ENCODE assay signal across 1 cellular context in the genomic region with DNA sequence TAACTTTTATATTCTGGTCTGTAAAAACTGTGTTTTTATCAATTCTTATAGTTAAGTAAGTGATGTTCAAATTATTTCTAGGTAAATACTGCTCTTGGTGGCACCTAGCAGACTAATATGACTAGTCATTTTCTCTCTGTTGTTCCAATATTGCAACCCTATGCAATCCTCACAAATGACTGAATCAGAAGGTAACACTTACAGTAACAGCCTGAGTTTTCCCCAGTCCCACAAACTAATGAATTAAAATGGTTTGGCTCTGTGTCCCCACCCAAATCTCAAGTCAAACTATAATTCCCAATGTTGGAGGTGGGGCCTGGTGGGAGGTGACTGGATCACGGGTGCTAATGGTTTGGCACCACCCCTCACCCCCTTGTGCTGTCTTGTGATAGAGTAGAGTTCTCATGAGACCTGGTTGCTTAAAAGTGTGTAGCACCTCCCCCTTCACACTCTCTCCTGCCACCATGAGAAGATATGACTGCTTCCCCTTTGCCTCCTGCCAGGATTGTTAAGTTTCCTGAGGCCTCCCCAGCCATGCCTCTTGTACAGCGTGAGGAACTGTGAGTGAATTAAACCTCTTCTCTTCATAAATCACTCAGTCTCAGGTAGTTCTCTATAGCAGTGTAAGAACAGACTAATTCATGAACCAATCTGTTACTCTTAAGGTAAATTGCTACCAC.
TF ChIP-seq lines count a peak whose summit lies in the region.

No MANE protein-coding gene starts in this region.

TF ChIP-seq in K562, 482 proteins besides CTCF, POLR2A, EP300 and RAD21 (continues in another document):
- TF ChIP-seq HMG20B (CRISPR knock-in tag; IDR thresholded peaks at IDR 0.05) (0 out of 2 replicates have a peak, but pooled peaks have one; percentile 39), MTA3 (IDR thresholded peaks at IDR 0.05; ENCODE audit: borderline replicate concordance) (0 out of 2 replicates have a peak, but pooled peaks have one; percentile 24), CREB1 (IDR thresholded peaks at IDR 0.05) (0 out of 2 replicates have a peak, but pooled peaks have one; percentile 16), CREB1 (CRISPR knock-in tag; IDR thresholded peaks at IDR 0.05) (no peak), TRIM24 (IDR thresholded peaks at IDR 0.05) (peak in 1 of 2 experiments; percentile 60; a peak in 3 of 4 replicates), MYC (IDR thresholded peaks at IDR 0.05; ENCODE audit: low read depth, low read length) (peak; percentile 27; the same call in 1 of the 2 replicates), MYC (CRISPR knock-in tag; IDR thresholded peaks at IDR 0.05; ENCODE audit: borderline replicate concordance, low read depth) (no peak), ZFP36 (IDR thresholded peaks at IDR 0.05; ENCODE audit: low read depth, low read length, partially characterized antibody) (peak; percentile 46), NEUROD1 (IDR thresholded peaks at IDR 0.05; ENCODE audit: borderline replicate concordance, low read depth, low read length, partially characterized antibody) (no peak), ARID1B (IDR thresholded peaks at IDR 0.05) (peak; percentile 39; the same call in 1 of the 2 replicates), LCOR (CRISPR knock-in tag; IDR thresholded peaks at IDR 0.05) (no peak), CBFA2T3 (IDR thresholded peaks at IDR 0.05) (peak; percentile 37; the same call in 1 of the 2 replicates), CSDE1 (IDR thresholded peaks at IDR 0.05) (no peak), BHLHE40 (IDR thresholded peaks at IDR 0.05; ENCODE audit: low read length) (0 out of 2 replicates have a peak, but pooled peaks have one; percentile 46), SPI1 (IDR thresholded peaks at IDR 0.05; ENCODE audit: borderline replicate concordance, low read depth, low read length) (no peak), SMAD4 (CRISPR knock-in tag; conservative IDR thresholded peaks at IDR 0.05) (peak; percentile 82), CXXC5 (CRISPR knock-in tag; IDR thresholded peaks at IDR 0.05) (peak; percentile 56), SUPT5H (IDR thresholded peaks at IDR 0.05) (peak; percentile 10; the same call in 1 of the 2 replicates), RNF2 (IDR thresholded peaks at IDR 0.05) (0 out of 2 replicates have a peak, but pooled peaks have one; percentile 11), TCF3 (CRISPR knock-in tag; IDR thresholded peaks at IDR 0.05) (0 out of 2 replicates have a peak, but pooled peaks have one; percentile 16), EHMT2 (IDR thresholded peaks at IDR 0.05) (0 out of 2 replicates have a peak, but pooled peaks have one; percentile 40), CEBPB (tag; IDR thresholded peaks at IDR 0.05) (0 out of 2 replicates have a peak, but pooled peaks have one; percentile 13), HDAC8 (tag; IDR thresholded peaks at IDR 0.05) (0 out of 2 replicates have a peak, but pooled peaks have one; percentile 43), FOSL1 (tag; conservative IDR thresholded peaks at IDR 0.05) (0 out of 2 replicates have a peak, but pooled peaks have one; percentile 15), ZNF316 (IDR thresholded peaks at IDR 0.05) (peak; percentile 60), POLR2H (tag; IDR thresholded peaks at IDR 0.05; ENCODE audit: low read depth) (peak; percentile 43), RCOR1 (IDR thresholded peaks at IDR 0.05; ENCODE audit: borderline replicate concordance in 1 of 2, low read depth in 2 of 2, low read length in 2 of 2) (0 out of 4 replicates have a peak, but pooled peaks of 1 of the 2 experiments have one; percentile 7), DNMT1 (IDR thresholded peaks at IDR 0.05) (no peak), L3MBTL2 (IDR thresholded peaks at IDR 0.05) (peak; percentile 69), NFXL1 (CRISPR knock-in tag; IDR thresholded peaks at IDR 0.05) (no peak), JUND (IDR thresholded peaks at IDR 0.05; ENCODE audit: borderline replicate concordance, low read depth, low read length) (no peak; the same call in 1 of the 2 replicates), JUND (tag; IDR thresholded peaks at IDR 0.05; ENCODE audit: borderline replicate concordance, low read depth, low read length) (peak; percentile 19; the same call in 1 of the 3 replicates), STAT5A (IDR thresholded peaks at IDR 0.05; ENCODE audit: borderline replicate concordance, low read length) (no peak), SOX6 (IDR thresholded peaks at IDR 0.05) (0 out of 2 replicates have a peak, but pooled peaks have one; percentile 27), ZNF324 (CRISPR knock-in tag; IDR thresholded peaks at IDR 0.05) (no peak), CTBP1 (IDR thresholded peaks at IDR 0.05; ENCODE audit: borderline replicate concordance) (peak; percentile 57; the same call in 1 of the 2 replicates), DMBX1 (CRISPR knock-in tag; IDR thresholded peaks at IDR 0.05; ENCODE audit: borderline replicate concordance) (peak; percentile 59; the same call in 1 of the 2 replicates), NFE2 (IDR thresholded peaks at IDR 0.05; ENCODE audit: low read depth) (peak; percentile 19; the same call in 1 of the 2 replicates)
- TF ChIP-seq, protein P1, sequence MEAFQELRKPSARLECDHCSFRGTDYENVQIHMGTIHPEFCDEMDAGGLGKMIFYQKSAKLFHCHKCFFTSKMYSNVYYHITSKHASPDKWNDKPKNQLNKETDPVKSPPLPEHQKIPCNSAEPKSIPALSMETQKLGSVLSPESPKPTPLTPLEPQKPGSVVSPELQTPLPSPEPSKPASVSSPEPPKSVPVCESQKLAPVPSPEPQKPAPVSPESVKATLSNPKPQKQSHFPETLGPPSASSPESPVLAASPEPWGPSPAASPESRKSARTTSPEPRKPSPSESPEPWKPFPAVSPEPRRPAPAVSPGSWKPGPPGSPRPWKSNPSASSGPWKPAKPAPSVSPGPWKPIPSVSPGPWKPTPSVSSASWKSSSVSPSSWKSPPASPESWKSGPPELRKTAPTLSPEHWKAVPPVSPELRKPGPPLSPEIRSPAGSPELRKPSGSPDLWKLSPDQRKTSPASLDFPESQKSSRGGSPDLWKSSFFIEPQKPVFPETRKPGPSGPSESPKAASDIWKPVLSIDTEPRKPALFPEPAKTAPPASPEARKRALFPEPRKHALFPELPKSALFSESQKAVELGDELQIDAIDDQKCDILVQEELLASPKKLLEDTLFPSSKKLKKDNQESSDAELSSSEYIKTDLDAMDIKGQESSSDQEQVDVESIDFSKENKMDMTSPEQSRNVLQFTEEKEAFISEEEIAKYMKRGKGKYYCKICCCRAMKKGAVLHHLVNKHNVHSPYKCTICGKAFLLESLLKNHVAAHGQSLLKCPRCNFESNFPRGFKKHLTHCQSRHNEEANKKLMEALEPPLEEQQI (IDR thresholded peaks at IDR 0.05), result peak; percentile 90
- TF ChIP-seq, protein P2, sequence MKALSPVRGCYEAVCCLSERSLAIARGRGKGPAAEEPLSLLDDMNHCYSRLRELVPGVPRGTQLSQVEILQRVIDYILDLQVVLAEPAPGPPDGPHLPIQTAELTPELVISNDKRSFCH (CRISPR knock-in tag; IDR thresholded peaks at IDR 0.05), result no peak
- TF ChIP-seq, protein P2 (tag; IDR thresholded peaks at IDR 0.05), result peak; percentile 27; the same call in 1 of the 2 replicates
- TF ChIP-seq, protein P3, sequence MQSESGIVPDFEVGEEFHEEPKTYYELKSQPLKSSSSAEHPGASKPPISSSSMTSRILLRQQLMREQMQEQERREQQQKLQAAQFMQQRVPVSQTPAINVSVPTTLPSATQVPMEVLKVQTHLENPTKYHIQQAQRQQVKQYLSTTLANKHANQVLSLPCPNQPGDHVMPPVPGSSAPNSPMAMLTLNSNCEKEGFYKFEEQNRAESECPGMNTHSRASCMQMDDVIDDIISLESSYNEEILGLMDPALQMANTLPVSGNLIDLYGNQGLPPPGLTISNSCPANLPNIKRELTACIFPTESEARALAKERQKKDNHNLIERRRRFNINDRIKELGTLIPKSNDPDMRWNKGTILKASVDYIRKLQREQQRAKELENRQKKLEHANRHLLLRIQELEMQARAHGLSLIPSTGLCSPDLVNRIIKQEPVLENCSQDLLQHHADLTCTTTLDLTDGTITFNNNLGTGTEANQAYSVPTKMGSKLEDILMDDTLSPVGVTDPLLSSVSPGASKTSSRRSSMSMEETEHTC (IDR thresholded peaks at IDR 0.05), result peak; percentile 57; the same call in 1 of the 2 replicates
- TF ChIP-seq, protein P4, sequence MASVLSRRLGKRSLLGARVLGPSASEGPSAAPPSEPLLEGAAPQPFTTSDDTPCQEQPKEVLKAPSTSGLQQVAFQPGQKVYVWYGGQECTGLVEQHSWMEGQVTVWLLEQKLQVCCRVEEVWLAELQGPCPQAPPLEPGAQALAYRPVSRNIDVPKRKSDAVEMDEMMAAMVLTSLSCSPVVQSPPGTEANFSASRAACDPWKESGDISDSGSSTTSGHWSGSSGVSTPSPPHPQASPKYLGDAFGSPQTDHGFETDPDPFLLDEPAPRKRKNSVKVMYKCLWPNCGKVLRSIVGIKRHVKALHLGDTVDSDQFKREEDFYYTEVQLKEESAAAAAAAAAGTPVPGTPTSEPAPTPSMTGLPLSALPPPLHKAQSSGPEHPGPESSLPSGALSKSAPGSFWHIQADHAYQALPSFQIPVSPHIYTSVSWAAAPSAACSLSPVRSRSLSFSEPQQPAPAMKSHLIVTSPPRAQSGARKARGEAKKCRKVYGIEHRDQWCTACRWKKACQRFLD (CRISPR knock-in tag; IDR thresholded peaks at IDR 0.05), result no peak
- TF ChIP-seq, protein P5, sequence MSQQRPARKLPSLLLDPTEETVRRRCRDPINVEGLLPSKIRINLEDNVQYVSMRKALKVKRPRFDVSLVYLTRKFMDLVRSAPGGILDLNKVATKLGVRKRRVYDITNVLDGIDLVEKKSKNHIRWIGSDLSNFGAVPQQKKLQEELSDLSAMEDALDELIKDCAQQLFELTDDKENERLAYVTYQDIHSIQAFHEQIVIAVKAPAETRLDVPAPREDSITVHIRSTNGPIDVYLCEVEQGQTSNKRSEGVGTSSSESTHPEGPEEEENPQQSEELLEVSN (IDR thresholded peaks at IDR 0.05; ENCODE audit: borderline replicate concordance in 1 of 2, extremely low read depth in 1 of 2, insufficient read depth in 1 of 2, insufficient read length in 1 of 2, low read depth in 1 of 2, low read length in 1 of 2, poor library complexity in 1 of 2, severe bottlenecking in 1 of 2), result peak in 1 of 2 experiments; percentile 42
- TF ChIP-seq, protein P6, sequence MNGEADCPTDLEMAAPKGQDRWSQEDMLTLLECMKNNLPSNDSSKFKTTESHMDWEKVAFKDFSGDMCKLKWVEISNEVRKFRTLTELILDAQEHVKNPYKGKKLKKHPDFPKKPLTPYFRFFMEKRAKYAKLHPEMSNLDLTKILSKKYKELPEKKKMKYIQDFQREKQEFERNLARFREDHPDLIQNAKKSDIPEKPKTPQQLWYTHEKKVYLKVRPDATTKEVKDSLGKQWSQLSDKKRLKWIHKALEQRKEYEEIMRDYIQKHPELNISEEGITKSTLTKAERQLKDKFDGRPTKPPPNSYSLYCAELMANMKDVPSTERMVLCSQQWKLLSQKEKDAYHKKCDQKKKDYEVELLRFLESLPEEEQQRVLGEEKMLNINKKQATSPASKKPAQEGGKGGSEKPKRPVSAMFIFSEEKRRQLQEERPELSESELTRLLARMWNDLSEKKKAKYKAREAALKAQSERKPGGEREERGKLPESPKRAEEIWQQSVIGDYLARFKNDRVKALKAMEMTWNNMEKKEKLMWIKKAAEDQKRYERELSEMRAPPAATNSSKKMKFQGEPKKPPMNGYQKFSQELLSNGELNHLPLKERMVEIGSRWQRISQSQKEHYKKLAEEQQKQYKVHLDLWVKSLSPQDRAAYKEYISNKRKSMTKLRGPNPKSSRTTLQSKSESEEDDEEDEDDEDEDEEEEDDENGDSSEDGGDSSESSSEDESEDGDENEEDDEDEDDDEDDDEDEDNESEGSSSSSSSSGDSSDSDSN (IDR thresholded peaks at IDR 0.05; ENCODE audit: borderline replicate concordance in 1 of 2, low read depth in 2 of 2, low read length in 2 of 2), result no peak
- TF ChIP-seq, protein P7, sequence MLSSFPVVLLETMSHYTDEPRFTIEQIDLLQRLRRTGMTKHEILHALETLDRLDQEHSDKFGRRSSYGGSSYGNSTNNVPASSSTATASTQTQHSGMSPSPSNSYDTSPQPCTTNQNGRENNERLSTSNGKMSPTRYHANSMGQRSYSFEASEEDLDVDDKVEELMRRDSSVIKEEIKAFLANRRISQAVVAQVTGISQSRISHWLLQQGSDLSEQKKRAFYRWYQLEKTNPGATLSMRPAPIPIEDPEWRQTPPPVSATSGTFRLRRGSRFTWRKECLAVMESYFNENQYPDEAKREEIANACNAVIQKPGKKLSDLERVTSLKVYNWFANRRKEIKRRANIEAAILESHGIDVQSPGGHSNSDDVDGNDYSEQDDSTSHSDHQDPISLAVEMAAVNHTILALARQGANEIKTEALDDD (IDR thresholded peaks at IDR 0.05), result peak; percentile 37; the same call in 1 of the 2 replicates
- TF ChIP-seq, protein P8, sequence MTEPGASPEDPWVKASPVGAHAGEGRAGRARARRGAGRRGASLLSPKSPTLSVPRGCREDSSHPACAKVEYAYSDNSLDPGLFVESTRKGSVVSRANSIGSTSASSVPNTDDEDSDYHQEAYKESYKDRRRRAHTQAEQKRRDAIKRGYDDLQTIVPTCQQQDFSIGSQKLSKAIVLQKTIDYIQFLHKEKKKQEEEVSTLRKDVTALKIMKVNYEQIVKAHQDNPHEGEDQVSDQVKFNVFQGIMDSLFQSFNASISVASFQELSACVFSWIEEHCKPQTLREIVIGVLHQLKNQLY (CRISPR knock-in tag; conservative IDR thresholded peaks at IDR 0.05), result 0 out of 4 replicates have a peak, but pooled peaks of 1 of the 2 experiments have one; percentile 54
- TF ChIP-seq, protein P9, sequence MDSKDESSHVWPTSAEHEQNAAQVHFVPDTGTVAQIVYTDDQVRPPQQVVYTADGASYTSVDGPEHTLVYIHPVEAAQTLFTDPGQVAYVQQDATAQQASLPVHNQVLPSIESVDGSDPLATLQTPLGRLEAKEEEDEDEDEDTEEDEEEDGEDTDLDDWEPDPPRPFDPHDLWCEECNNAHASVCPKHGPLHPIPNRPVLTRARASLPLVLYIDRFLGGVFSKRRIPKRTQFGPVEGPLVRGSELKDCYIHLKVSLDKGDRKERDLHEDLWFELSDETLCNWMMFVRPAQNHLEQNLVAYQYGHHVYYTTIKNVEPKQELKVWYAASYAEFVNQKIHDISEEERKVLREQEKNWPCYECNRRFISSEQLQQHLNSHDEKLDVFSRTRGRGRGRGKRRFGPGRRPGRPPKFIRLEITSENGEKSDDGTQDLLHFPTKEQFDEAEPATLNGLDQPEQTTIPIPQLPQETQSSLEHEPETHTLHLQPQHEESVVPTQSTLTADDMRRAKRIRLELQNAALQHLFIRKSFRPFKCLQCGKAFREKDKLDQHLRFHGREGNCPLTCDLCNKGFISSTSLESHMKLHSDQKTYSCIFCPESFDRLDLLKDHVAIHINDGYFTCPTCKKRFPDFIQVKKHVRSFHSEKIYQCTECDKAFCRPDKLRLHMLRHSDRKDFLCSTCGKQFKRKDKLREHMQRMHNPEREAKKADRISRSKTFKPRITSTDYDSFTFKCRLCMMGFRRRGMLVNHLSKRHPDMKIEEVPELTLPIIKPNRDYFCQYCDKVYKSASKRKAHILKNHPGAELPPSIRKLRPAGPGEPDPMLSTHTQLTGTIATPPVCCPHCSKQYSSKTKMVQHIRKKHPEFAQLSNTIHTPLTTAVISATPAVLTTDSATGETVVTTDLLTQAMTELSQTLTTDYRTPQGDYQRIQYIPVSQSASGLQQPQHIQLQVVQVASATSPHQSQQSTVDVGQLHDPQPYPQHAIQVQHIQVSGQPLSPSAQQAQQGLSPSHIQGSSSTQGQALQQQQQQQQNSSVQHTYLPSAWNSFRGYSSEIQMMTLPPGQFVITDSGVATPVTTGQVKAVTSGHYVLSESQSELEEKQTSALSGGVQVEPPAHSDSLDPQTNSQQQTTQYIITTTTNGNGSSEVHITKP (IDR thresholded peaks at IDR 0.05; ENCODE audit: partially characterized antibody), result peak; percentile 67
